1 cellular context compared by ENCODE assay signal in the genomic region with DNA sequence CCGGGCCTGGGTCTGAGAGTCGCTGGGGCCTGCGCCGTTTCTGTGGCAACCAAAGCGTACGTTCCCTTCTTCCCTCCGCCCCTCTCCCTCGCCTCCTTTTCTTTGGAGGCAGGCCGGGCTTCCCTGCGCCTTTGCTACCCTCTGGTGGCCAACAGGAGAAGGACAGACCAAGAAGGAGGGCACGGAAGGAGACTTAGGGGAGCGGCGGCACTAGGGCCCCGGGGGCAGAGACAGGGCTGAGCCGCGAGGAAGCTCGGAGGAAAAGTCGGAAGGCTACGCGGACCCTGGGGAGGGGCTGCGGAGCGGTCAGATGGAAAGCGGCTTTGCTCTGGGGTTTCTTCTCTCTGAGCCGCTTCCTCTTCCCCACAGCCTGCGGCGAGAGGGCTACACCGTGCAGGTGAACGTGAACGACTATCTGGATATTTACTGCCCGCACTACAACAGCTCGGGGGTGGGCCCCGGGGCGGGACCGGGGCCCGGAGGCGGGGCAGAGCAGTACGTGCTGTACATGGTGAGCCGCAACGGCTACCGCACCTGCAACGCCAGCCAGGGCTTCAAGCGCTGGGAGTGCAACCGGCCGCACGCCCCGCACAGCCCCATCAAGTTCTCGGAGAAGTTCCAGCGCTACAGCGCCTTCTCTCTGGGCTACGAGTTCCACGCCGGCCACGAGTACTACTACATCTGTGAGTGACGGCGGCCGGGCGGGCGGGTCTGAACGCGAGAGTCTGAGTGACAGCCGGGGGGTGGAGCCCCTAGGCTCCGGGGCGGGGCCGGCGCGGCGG.
TF ChIP-seq lines count a peak whose summit lies in the region.

No MANE protein-coding gene starts in this region.

TF ChIP-seq in liver, 16 proteins besides CTCF, POLR2A, EP300 and RAD21 (continued from another document):
- TF ChIP-seq REST (IDR thresholded peaks at IDR 0.05) (peak; percentile 59), NR2F2 (IDR thresholded peaks at IDR 0.05) (peak; percentile 29), HNF4A (conservative IDR thresholded peaks at IDR 0.05) (peak; percentile 5 to 18), JUND (IDR thresholded peaks at IDR 0.05) (no peak), TAF1 (conservative IDR thresholded peaks at IDR 0.05) (no peak)
